ENCODE assay signal across 1 cellular context in genomic region chr9:136831002-136831719, GRCh38.
TF ChIP-seq lines count a peak whose summit lies in the region.

No MANE protein-coding gene starts in this region.

TF ChIP-seq in H1, 55 proteins besides CTCF, POLR2A, EP300 and RAD21:
- TF ChIP-seq BRCA1 (IDR thresholded peaks at IDR 0.05; ENCODE audit: low read depth, low read length) (no peak), CHD1 (IDR thresholded peaks at IDR 0.05; ENCODE audit: low read depth, low read length) (no peak), TCF12 (IDR thresholded peaks at IDR 0.05; ENCODE audit: low read depth, low read length) (no peak), EGR1 (IDR thresholded peaks at IDR 0.05; ENCODE audit: borderline replicate concordance, low read depth, low read length) (no peak), ASH2L (IDR thresholded peaks at IDR 0.05; ENCODE audit: low read length) (no peak), KDM4A (IDR thresholded peaks at IDR 0.05; ENCODE audit: low read depth, low read length, severe bottlenecking) (no peak), JUND (IDR thresholded peaks at IDR 0.05; ENCODE audit: low read length) (no peak), FOSL1 (IDR thresholded peaks at IDR 0.05; ENCODE audit: insufficient read depth, low read depth, low read length) (no peak), RFX5 (IDR thresholded peaks at IDR 0.05; ENCODE audit: borderline replicate concordance, low read depth, low read length) (no peak)
